38 cellular contexts compared by ENCODE assay signal in the genomic region with DNA sequence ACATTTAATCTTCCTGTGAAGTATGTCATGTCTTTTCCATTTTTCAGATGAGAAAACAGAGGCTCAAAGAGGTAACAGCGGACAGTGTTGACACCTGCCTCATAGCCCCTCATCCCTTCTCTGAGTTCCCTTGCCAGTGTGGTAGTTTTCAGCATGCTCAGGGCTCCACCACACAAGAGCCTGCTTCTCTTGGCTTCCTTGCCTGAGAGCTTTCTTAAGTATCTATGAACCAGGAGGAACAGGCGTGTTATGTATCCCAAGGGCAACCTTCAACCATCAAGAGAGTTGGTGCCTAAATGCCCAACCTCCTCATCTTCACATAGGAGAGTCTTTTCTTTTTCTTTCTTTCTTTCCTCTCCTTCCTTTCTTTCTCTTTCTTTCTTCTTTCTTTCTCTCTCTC. TPM values are rescaled to one million over a fixed set of nuclear protein-coding genes. Genes with fewer than 3 reads are reported as not detected.
"Had no signal": no experiment of that assay in that cellular context is flagged by ENCODE, and none has a peak within 500 bp of the region (broad histone marks: within the 10 kb centered on the region; RNA-seq: fewer than 3 reads in every experiment).

No MANE protein-coding gene starts in this region.

- H3K36me3 ChIP-seq: brain microvascular endothelial cell had no signal

- ATAC-seq: activated CD8-positive, alpha-beta T cell treated with anti-CD3 and anti-CD28 coated beads for 36 hours; activated T-cell treated with anti-CD3 and anti-CD28 coated beads, Interleukin-2, amount 50 U/mL, for 72 hours; activated T-helper 17 cell treated with anti-CD3 and anti-CD28 coated beads, Interleukin-2, amount 50 U/mL, for 72 hours; Panc1 had no signal

- DNase-seq: activated CD4-positive, alpha-beta T cell treated with anti-CD3 and anti-CD28 coated beads, Interleukin-2, amount 10 ng/mL, durations not matched to agents 24 days and 14 days; activated CD4-positive, alpha-beta T cell treated with anti-CD3 and anti-CD28 coated beads, Interleukin-2, amount 50 U/mL, for 4 hours; activated CD8-positive, alpha-beta T cell treated with anti-CD3 and anti-CD28 coated beads for 36 hours; activated effector memory CD4-positive, alpha-beta T cell treated with anti-CD3 and anti-CD28 coated beads, Interleukin-2, amount 50 U/mL, for 16 hours; activated naive CD4-positive, alpha-beta T cell; activated naive CD4-positive, alpha-beta T cell treated with anti-CD3 and anti-CD28 coated beads, Interleukin-2, amount 50 U/mL, for 16 hours; activated naive CD8-positive, alpha-beta T cell treated with anti-CD3 and anti-CD28 coated beads for 36 hours; activated T-cell treated with anti-CD3 and anti-CD28 coated beads, Interleukin-2, amount 50 U/mL, for 1 hour; activated T-cell treated with anti-CD3 and anti-CD28 coated beads, Interleukin-2, amount 50 U/mL, for 72 hours; amniotic stem cell; brain microvascular endothelial cell; central memory CD4-positive, alpha-beta T cell; MM.1S; NCI-H1048; NCI-H1105 treated with DMSO at 0.1 percent for 48 hours; NCI-H1436; NCI-H1694 treated with DMSO at 0.1 percent for 48 hours; NCI-H2029; NCI-H2171 treated with DMSO at 0.1 percent for 48 hours; NCI-H2227 treated with DMSO at 0.1 percent for 48 hours; NCI-H446; NCI-H524; SHP77; SW 1271; T1000 had no signal

- H3K27me3 ChIP-seq: brain microvascular endothelial cell had no signal

- H3K27ac ChIP-seq: brain microvascular endothelial cell, KMS-11 had no signal

- H3K9ac ChIP-seq: KMS-11 had no signal

- FAIRE-seq: colon, TTC549 had no signal

- H3K4me2 ChIP-seq: KMS-11 had no signal

RNA-seq across cellular contexts. Expression of gene EXTL1, which starts 17.8 kb away (rescaled TPM):
- total RNA-seq: activated CD4-positive, alpha-beta T cell treated with anti-CD3 and anti-CD28 coated beads, Interleukin-2, amount 10 ng/mL, durations not matched to agents 24 days and 14 days; activated CD8-positive, alpha-beta memory T cell treated with anti-CD3 and anti-CD28 coated beads for 36 hours; activated CD8-positive, alpha-beta T cell treated with anti-CD3 and anti-CD28 coated beads for 36 hours; activated naive CD8-positive, alpha-beta T cell treated with anti-CD3 and anti-CD28 coated beads for 36 hours; activated T-cell treated with anti-CD3 and anti-CD28 coated beads, Interleukin-2, amount 50 U/mL, for 72 hours; activated T-helper 17 cell treated with anti-CD3 and anti-CD28 coated beads, Interleukin-2, amount 50 U/mL, for 72 hours; T-helper 1 cell treated with Interleukin-12 subunit alpha and Interleukin-12 subunit beta and Interleukin-4 antibody, amounts not matched to agents 30 ng/mL and 1 ng/mL, for 36 hours; T-helper 2 cell treated with Interferon-gamma antibody and Interleukin-4, amounts not matched to agents 100 ng/mL and 5 ng/mL, for 36 hours had no signal

RNA-seq across cellular contexts. Expression of gene SLC30A2, which starts 42.2 kb away (rescaled TPM):
- total RNA-seq: activated CD4-positive, alpha-beta T cell treated with anti-CD3 and anti-CD28 coated beads, Interleukin-2, amount 10 ng/mL, durations not matched to agents 24 days and 14 days; activated CD8-positive, alpha-beta memory T cell treated with anti-CD3 and anti-CD28 coated beads for 36 hours; activated CD8-positive, alpha-beta T cell treated with anti-CD3 and anti-CD28 coated beads for 36 hours; activated naive CD8-positive, alpha-beta T cell treated with anti-CD3 and anti-CD28 coated beads for 36 hours; activated T-cell treated with anti-CD3 and anti-CD28 coated beads, Interleukin-2, amount 50 U/mL, for 72 hours; activated T-helper 17 cell treated with anti-CD3 and anti-CD28 coated beads, Interleukin-2, amount 50 U/mL, for 72 hours; aorta; cerebellum; LHCN-M2; RPMI7951; SK-MEL-5; T-helper 1 cell treated with Interleukin-12 subunit alpha and Interleukin-12 subunit beta and Interleukin-4 antibody, amounts not matched to agents 30 ng/mL and 1 ng/mL, for 36 hours; T-helper 2 cell treated with Interferon-gamma antibody and Interleukin-4, amounts not matched to agents 100 ng/mL and 5 ng/mL, for 36 hours had no signal
